Comparison of ENCODE assay signal across 12 cellular contexts in the genomic region with DNA sequence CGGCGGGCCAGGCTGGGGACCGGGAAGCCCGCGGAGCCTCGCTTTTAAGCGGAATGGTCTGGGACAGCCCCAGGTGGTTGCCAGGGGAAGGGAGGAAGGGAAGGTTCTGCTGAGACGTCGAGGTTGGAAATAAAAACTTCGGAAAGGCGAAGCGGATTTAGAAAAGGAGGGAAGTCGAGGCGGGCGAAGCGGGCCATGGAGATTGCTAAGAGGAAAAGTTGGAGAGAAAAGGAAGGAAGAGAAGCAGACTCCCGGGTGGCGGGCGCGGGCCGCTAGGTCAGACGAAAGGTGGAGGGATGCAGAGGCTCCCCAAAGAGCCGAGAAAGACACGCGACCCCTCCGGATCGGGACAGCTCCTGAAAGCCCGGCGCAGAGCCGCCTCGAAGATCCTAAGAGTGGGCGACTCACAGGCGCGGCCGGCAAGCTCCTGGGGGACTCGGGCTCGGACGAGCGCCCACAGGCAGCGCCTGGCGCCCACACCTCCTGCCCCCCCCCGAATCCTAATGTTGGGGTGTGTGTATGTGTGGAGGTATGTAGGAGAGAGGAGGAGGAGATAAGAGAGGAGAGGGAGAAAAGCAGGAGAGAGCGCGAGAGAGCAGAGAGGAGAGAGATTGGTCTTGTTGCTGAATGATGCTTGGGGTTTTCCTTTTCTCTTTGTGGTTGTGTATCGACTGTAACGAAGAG. TPM values are rescaled to one million over a fixed set of nuclear protein-coding genes. Genes with fewer than 3 reads are reported as not detected.
DNase-seq lines count a peak whose midpoint lies in the region; ATAC-seq and TF ChIP-seq lines count a peak whose summit lies in the region.
"Had no signal": no experiment of that assay in that cellular context is flagged by ENCODE, and none has a peak within 500 bp of the region (broad histone marks: within the 10 kb centered on the region; RNA-seq: fewer than 3 reads in every experiment).

No MANE protein-coding gene starts in this region.

- no peaks in the 10 kb centered on the region for H3K79me1 ChIP-seq in neuronal stem cell (ENCODE audit: low read depth, low read length)

- peak overlapping the region; percentile 61 for H3K23ac ChIP-seq in neuronal stem cell (ENCODE audit: low read depth, low read length, poor library complexity)

- TF ChIP-seq CTCF in Calu3 (IDR thresholded peaks at IDR 0.05; ENCODE audit: unreplicated experiment) = no peak

- H3K9ac ChIP-seq in neuronal stem cell (ENCODE audit: low read depth, low read length, poor library complexity) = peak overlapping the region; percentile 51

- H3K4me3 Mint-ChIP-seq in Calu3 (ENCODE audit: low read depth, unreplicated experiment) = peak overlapping the region; percentile 79

- peak overlapping the region; percentile 13 for H3K4me2 ChIP-seq in neuronal stem cell (ENCODE audit: insufficient read depth, low read length, poor library complexity, severe bottlenecking)

- ATAC-seq in HG03378 (IDR thresholded peaks at IDR 0.05; ENCODE audit: unreplicated experiment) = peak; percentile 45
- ATAC-seq in HG03520 (IDR thresholded peaks at IDR 0.05; ENCODE audit: unreplicated experiment) = no peak
- ATAC-seq in activated CD4-positive, CD25-positive, alpha-beta regulatory T cell treated with anti-CD3 and anti-CD28 coated beads, Interleukin-2, amount 50 U/mL, for 24 hours = no peak
- ATAC-seq: PC-3 had no signal

- H3K27ac Mint-ChIP-seq in Calu3 (ENCODE audit: unreplicated experiment) = no peak overlapping the region

- peak overlapping the region; percentile 35 for H3K18ac ChIP-seq in neuronal stem cell (ENCODE audit: low read length)

- H4K91ac ChIP-seq in neuronal stem cell (ENCODE audit: low read depth, low read length, poor library complexity) = no peak overlapping the region

- no peak overlapping the region for H3K4ac ChIP-seq in neuronal stem cell (ENCODE audit: low read length)

- peaks cover 31% of the 10 kb centered on the region for H3K4me1 Mint-ChIP-seq in Calu3 (ENCODE audit: low read depth, unreplicated experiment)

- H3K4me1 ChIP-seq in esophagus (ENCODE audit: control insufficient read depth in 2 of 2, insufficient read depth in 2 of 2, low read length in 1 of 2) (peaks cover 0 to 3% of the 10 kb centered on the region in 2 donors), neuronal stem cell (ENCODE audit: control insufficient read depth in 2 of 2, insufficient read depth in 1 of 2, low read depth in 1 of 2, low read length in 2 of 2) (peaks cover 4 to 11% of the 10 kb centered on the region in 2 donors)

- peaks cover 8% of the 10 kb centered on the region for H3K36me3 Mint-ChIP-seq in Calu3 (ENCODE audit: insufficient read depth, unreplicated experiment)

- H3K4me3 ChIP-seq in esophagus (ENCODE audit: low read depth in 1 of 2, low read length in 2 of 2) (peak overlapping the region; percentile 60 to 66), neuronal stem cell (ENCODE audit: low read length in 2 of 2) (no peak overlapping the region)

- no peak overlapping the region for H2BK12ac ChIP-seq in neuronal stem cell (ENCODE audit: low read length)

- no peak overlapping the region for H2BK120ac ChIP-seq in neuronal stem cell (ENCODE audit: low read depth, low read length)

- no peaks in the 10 kb centered on the region for H3K9me3 Mint-ChIP-seq in Calu3 (ENCODE audit: low read depth, unreplicated experiment)

- H3K9me3 ChIP-seq in esophagus (ENCODE audit: control insufficient read depth in 2 of 2, insufficient read depth in 1 of 2, low read depth in 1 of 2, low read length in 1 of 2) (no peaks in the 10 kb centered on the region), neuronal stem cell (replicated peaks in 1 of 2; ENCODE audit: control insufficient read depth in 2 of 2, insufficient read depth in 1 of 2, low read depth in 1 of 2, low read length in 2 of 2) (peaks cover 0 to 3% of the 10 kb centered on the region in 2 donors)
- H3K9me3 ChIP-seq: transverse colon had no signal

- no peak overlapping the region for H2AK5ac ChIP-seq in neuronal stem cell (ENCODE audit: low read depth, low read length)

- H3K14ac ChIP-seq in neuronal stem cell (ENCODE audit: low read length) = no peak overlapping the region

- H3K27me3 ChIP-seq in esophagus (ENCODE audit: control insufficient read depth in 1 of 2, insufficient read depth in 2 of 2, low read length in 2 of 2) = no peaks in the 10 kb centered on the region
- peaks cover 31 to 92% (median 78%) of the 10 kb centered on the region in 3 experiments for H3K27me3 ChIP-seq in neuronal stem cell (ENCODE audit: control insufficient read depth in 3 of 3, insufficient read depth in 3 of 3, low read depth in 1 of 3, low read length in 3 of 3)

- BruUV-seq in Calu3 (replicated peaks; lab: Mats Ljungman, UMichigan) = no TSS peak

- peaks cover 88% of the 10 kb centered on the region for H3K27me3 Mint-ChIP-seq in Calu3 (ENCODE audit: unreplicated experiment)

- H3K36me3 ChIP-seq in esophagus (ENCODE audit: control insufficient read depth in 2 of 2, insufficient read depth in 2 of 2, low read length in 1 of 2) (no peaks in the 10 kb centered on the region), neuronal stem cell (replicated peaks in 1 of 2; ENCODE audit: control insufficient read depth in 2 of 2, insufficient read depth in 2 of 2, low read length in 2 of 2) (no peaks in the 10 kb centered on the region)
- H3K36me3 ChIP-seq: transverse colon had no signal

- WGBS in esophagus, 2 donors = 3 to 4% methylated on average over 45 to 46 of the region's 46 CpGs
- WGBS in neuronal stem cell (ENCODE audit: extremely low coverage in 2 of 2, insufficient read length in 2 of 2, insufficient replicate concordance in 1 of 2), 2 donors = 100% methylated on average over 1 of the region's 46 CpGs; no CpG with 5 or more reads in 1 of the 2 donors

- H2BK5ac ChIP-seq in neuronal stem cell (ENCODE audit: low read length) = no peak overlapping the region

- intact Hi-C loops in Calu3 (cut with micrococcal nuclease; ENCODE audit: unreplicated experiment) = loop anchor here (10.0 kb wide), 4 partner anchors 205 to 1205 kb away; no protein-coding TSS in a partner anchor

- no peak overlapping the region for H2BK15ac ChIP-seq in neuronal stem cell (ENCODE audit: low read length)

- H4K8ac ChIP-seq in neuronal stem cell (ENCODE audit: low read depth, low read length) = no peak overlapping the region

- CTCF ChIA-PET in Calu3 (lab: Charles Lee) = interaction anchor here (0.6 to 1.2 kb wide), 3 partner anchors 25 to 812 kb away, joined by 3 to 12 read pairs (median 4); no protein-coding TSS in a partner anchor

- no peak for DNase-seq in Calu3
- no peak for DNase-seq in neuronal stem cell (ENCODE audit: low spot score)
- DNase-seq in stimulated activated naive CD4-positive, alpha-beta T cell treated with Interleukin-2 at 50 U/mL for 16 hours (lab: John Stamatoyannopoulos, UW) = no peak
- DNase-seq in HCEC 1CT = no peak
- DNase-seq: DMS 273 treated with DMSO at 0.1 percent for 48 hours, head of caudate nucleus, transverse colon had no signal

- H2AFZ ChIP-seq in neuronal stem cell (ENCODE audit: low read length) = peak overlapping the region; percentile 64

- H3K27ac ChIP-seq in esophagus (ENCODE audit: low read depth in 2 of 2, low read length in 1 of 2) (peak overlapping the region; percentile 80 to 81), neuronal stem cell (replicated peaks; ENCODE audit: low read length) (no peak overlapping the region)
- H3K27ac ChIP-seq: transverse colon had no signal

RNA-seq across cellular contexts. Expression of gene TFAP2B, which starts 1.4 kb away (rescaled TPM):
- total RNA-seq in Calu3 (2022) = not detected in 2 replicates
- polyA plus RNA-seq in esophagus = 1 to 10 TPM; 3.3 to 4.5 TPM
- polyA plus RNA-seq in neuronal stem cell (2013, experiment 1 of 2) = not detected
- not detected for polyA plus RNA-seq in neuronal stem cell (2013, experiment 2 of 2)
- total RNA-seq: PC-3, transverse colon had no signal

Comparison
In these comparisons a context has a peak if more than half of its experiments do, and no peak if none do; other contexts are left out.
1. H3K4me3 ChIP-seq: peak in esophagus (2 of 2); none in neuronal stem cell (0 of 2).